In genomic region chr16:66661666-66662346, GRCh38 we compare ENCODE assay signal across 7 cellular contexts. TPM values are rescaled to one million over a fixed set of nuclear protein-coding genes. Genes with fewer than 3 reads are reported as not detected.
DNase-seq lines count a peak whose midpoint lies in the region; ATAC-seq and TF ChIP-seq lines count a peak whose summit lies in the region.
"Not testable (repeated sequence)": the region's sequence is repeated elsewhere in the genome, so short reads cannot be mapped to it uniquely, and the experiment has no call there.

No MANE protein-coding gene starts in this region.

- in situ Hi-C loops in brain microvascular endothelial cell (cut with HindIII; ENCODE audit: low pct_ligation_motif_present, low sequenced_read_pairs) = not testable (repeated sequence)

- not testable (repeated sequence) for H3K79me2 ChIP-seq in osteoblast (ENCODE audit: insufficient read depth, low read length)

- H3K36me3 ChIP-seq in RWPE2 (ENCODE audit: low read depth); brain microvascular endothelial cell (replicated peaks); right atrium auricular region; osteoblast (ENCODE audit: insufficient read depth, low read length): not testable (repeated sequence)

- peak overlapping the region; percentile 53 for H3K27ac ChIP-seq in RWPE2 (ENCODE audit: poor library complexity, severe bottlenecking)
- H3K27ac ChIP-seq in brain microvascular endothelial cell = peak overlapping the region; percentile 84
- peak overlapping the region; percentile 75 for H3K27ac ChIP-seq in epithelial cell of prostate
- H3K27ac ChIP-seq in right atrium auricular region = peak overlapping the region; percentile 51 to 71
- peak overlapping the region; percentile 67 for H3K27ac ChIP-seq in osteoblast (ENCODE audit: low read depth, low read length)
- peak overlapping the region in 13 of 21 experiments; percentile 4 to 71 (median 45) for H3K27ac ChIP-seq in skin epidermis

- ATAC-seq in RWPE2 (ENCODE audit: low read depth) = not testable (repeated sequence)

- peak overlapping the region; percentile 7 for H3K4me2 ChIP-seq in osteoblast (ENCODE audit: insufficient read depth, low read length)

- not testable (repeated sequence) for H3K9me3 ChIP-seq in RWPE2 (ENCODE audit: severe bottlenecking); right atrium auricular region; osteoblast (ENCODE audit: low read depth, low read length)

- peaks cover 18% of the 10 kb centered on the region for H3K4me1 ChIP-seq in RWPE2 (ENCODE audit: insufficient read depth, poor library complexity, severe bottlenecking)
- peaks cover 0 to 30% of the 10 kb centered on the region in 2 donors for H3K4me1 ChIP-seq in right atrium auricular region
- peaks cover 28% of the 10 kb centered on the region for H3K4me1 ChIP-seq in osteoblast (ENCODE audit: insufficient read depth, low read length)

- DNase-seq in ELR (ENCODE audit: low read depth) = peak; percentile 25
- not testable (repeated sequence) for DNase-seq in RWPE2 (ENCODE audit: low spot score); brain microvascular endothelial cell; epithelial cell of prostate (ENCODE audit: low read depth, low spot score); right atrium auricular region (ENCODE audit: low spot score); osteoblast (ENCODE audit: insufficient read length, low spot score, missing footprints)

- H3K27me3 ChIP-seq in RWPE2 (ENCODE audit: insufficient read depth, poor library complexity, severe bottlenecking); brain microvascular endothelial cell (replicated peaks); right atrium auricular region; osteoblast (ENCODE audit: insufficient read depth, low read length): not testable (repeated sequence)

- not testable (repeated sequence) for H2AFZ ChIP-seq in osteoblast (ENCODE audit: low read length)

- not testable (repeated sequence) for H4K20me1 ChIP-seq in osteoblast (ENCODE audit: insufficient read depth, low read length)

- TF ChIP-seq CTCF in RWPE2 (IDR thresholded peaks at IDR 0.05; ENCODE audit: poor library complexity, severe bottlenecking); brain microvascular endothelial cell (IDR thresholded peaks at IDR 0.05; ENCODE audit: low read depth, low read length, missing control alignments); right atrium auricular region (IDR thresholded peaks at IDR 0.05); osteoblast (IDR thresholded peaks at IDR 0.05; ENCODE audit: extremely low read depth, low read depth, low read length): not testable (repeated sequence)

- H3K4me3 ChIP-seq in RWPE2 (ENCODE audit: severe bottlenecking); brain microvascular endothelial cell (ENCODE audit: low read depth, low read length); right atrium auricular region; osteoblast (ENCODE audit: insufficient read depth, low read length); skin epidermis: not testable (repeated sequence)

RNA-seq across cellular contexts. Expression of gene CMTM4, which starts 34.7 kb away (rescaled TPM):
- total RNA-seq in right atrium auricular region = 10 to 100 TPM in 1 of 2 donors, 1 to 10 TPM in 1; 7.5 to 15.2 TPM
- 42.7 and 52.5 TPM in 2 replicates for total RNA-seq in osteoblast

RNA-seq across cellular contexts. Expression of gene CMTM3, which starts 57.3 kb away (rescaled TPM):
- total RNA-seq in right atrium auricular region (10 to 100 TPM; 15.6 to 26.2 TPM), osteoblast (24.6 and 29.8 TPM in 2 replicates)
